Comparison of ENCODE assay signal across 8 cellular contexts in the genomic region with DNA sequence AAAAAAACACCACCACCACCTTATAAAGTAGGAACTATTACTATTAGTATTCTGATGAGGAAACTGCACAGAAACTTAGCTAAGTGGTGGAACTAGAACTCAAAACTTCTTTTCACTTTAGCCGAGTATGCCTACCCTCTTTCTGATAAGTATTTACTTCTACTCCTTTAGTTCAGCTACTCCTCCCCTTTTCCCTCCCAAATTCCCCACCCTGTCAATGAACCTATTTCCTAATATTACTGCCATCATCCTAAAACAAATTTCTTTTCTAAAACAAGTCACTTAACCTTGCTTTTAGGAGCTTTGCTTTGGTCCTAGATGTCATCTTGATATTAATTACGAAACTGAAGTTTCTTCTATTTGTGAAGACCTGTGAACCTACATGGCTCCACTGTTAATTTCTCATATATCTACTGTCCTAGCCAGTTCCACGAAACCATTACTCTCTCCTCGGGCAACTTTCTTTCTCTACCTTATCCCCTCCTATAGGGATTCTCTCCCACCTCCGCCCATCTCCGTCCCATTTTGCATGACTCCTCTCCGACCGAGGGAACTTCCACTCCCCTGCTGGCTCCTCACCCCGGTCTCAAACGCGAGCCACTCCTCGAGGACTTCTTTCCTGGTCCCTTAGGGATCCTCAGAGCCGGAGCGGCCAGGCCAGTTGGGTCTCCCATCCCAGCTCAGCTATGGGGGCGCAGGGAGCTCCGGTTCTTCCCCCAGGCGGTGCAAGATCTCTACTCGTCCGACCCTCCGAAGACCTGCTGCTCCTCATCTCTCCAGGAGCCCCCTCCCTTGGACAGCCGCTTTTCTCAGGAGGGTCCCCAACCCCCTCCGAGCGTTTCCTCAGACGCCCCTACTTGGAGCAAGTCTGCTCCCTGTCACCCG. TPM values are rescaled to one million over a fixed set of nuclear protein-coding genes. Genes with fewer than 3 reads are reported as not detected.
DNase-seq lines count a peak whose midpoint lies in the region; ATAC-seq and TF ChIP-seq lines count a peak whose summit lies in the region.

No MANE protein-coding gene starts in this region.

- ATAC-seq in activated naive CD8-positive, alpha-beta T cell treated with anti-CD3 and anti-CD28 coated beads, Interleukin-2, amount 50 U/mL, for 24 hours, result no peak
- ATAC-seq in left ventricle myocardium superior, result peak; percentile 5

- no peak for TF ChIP-seq POLR2A in prostate gland (IDR thresholded peaks at IDR 0.05)

- H3K9me3 Mint-ChIP-seq in activated naive CD8-positive, alpha-beta T cell treated with anti-CD3 and anti-CD28 coated beads, Interleukin-2, amount 50 U/mL, for 24 hours, result no peaks in the 10 kb centered on the region

- no peaks in the 10 kb centered on the region for H3K36me3 ChIP-seq in prostate gland

- H3K4me3 ChIP-seq in prostate gland, result peak overlapping the region; percentile 83 to 97

- WGBS in prostate gland, result 2% methylated on average over 25 of the region's 25 CpGs

- intact Hi-C loops in left ventricle myocardium superior (cut with micrococcal nuclease) (no loop called here), prostate gland (cut with DNase I) (no loop called here)

- peaks cover 63% of the 10 kb centered on the region for H3K4me1 Mint-ChIP-seq in activated naive CD8-positive, alpha-beta T cell treated with anti-CD3 and anti-CD28 coated beads, Interleukin-2, amount 50 U/mL, for 24 hours

- peaks cover 2% of the 10 kb centered on the region for H3K36me3 Mint-ChIP-seq in activated naive CD8-positive, alpha-beta T cell treated with anti-CD3 and anti-CD28 coated beads, Interleukin-2, amount 50 U/mL, for 24 hours (ENCODE audit: low read depth)

- H3K27ac ChIP-seq in prostate gland, result peak overlapping the region; percentile 93 to 96

- no peak for TF ChIP-seq CTCF in prostate gland (IDR thresholded peaks at IDR 0.05)

- DNase-seq in NCI-H146 (lab: John Stamatoyannopoulos, UW) (peak; percentile 11), NCI-H146 treated with DMSO at 0.1 percent for 48 hours (lab: John Stamatoyannopoulos, UW; ENCODE audit: unreplicated experiment) (no peak), NCI-H748 treated with DMSO at 0.1 percent for 48 hours (lab: John Stamatoyannopoulos, UW) (peak; percentile 8), left ventricle myocardium superior (peak; percentile 52), prostate gland (ENCODE audit: low spot score) (peak; percentile 16), RPMI8226 (no peak), HuH-7.5 (ENCODE audit: low spot score) (no peak)
- DNase-seq in activated naive CD8-positive, alpha-beta T cell treated with anti-CD3 and anti-CD28 coated beads, Interleukin-2, amount 50 U/mL, for 24 hours, result peak; percentile 24

- peaks cover 2% of the 10 kb centered on the region for H3K27me3 Mint-ChIP-seq in activated naive CD8-positive, alpha-beta T cell treated with anti-CD3 and anti-CD28 coated beads, Interleukin-2, amount 50 U/mL, for 24 hours

- H3K9me3 ChIP-seq in prostate gland, result no peaks in the 10 kb centered on the region

- peak overlapping the region; percentile 97 for H3K27ac Mint-ChIP-seq in activated naive CD8-positive, alpha-beta T cell treated with anti-CD3 and anti-CD28 coated beads, Interleukin-2, amount 50 U/mL, for 24 hours

- H3K4me1 ChIP-seq in prostate gland (replicated peaks), result peaks cover 7% of the 10 kb centered on the region

- H3K27me3 ChIP-seq in prostate gland (replicated peaks; ENCODE audit: insufficient read depth), result no peaks in the 10 kb centered on the region

- H3K4me3 Mint-ChIP-seq in activated naive CD8-positive, alpha-beta T cell treated with anti-CD3 and anti-CD28 coated beads, Interleukin-2, amount 50 U/mL, for 24 hours, result peak overlapping the region; percentile 99

RNA-seq across cellular contexts. Expression of a gene that starts 1.1 kb away (rescaled TPM):
- 41.9 TPM for total RNA-seq in left ventricle myocardium superior
- 10 to 100 TPM; 38.4 to 57.8 TPM for total RNA-seq in prostate gland

RNA-seq across cellular contexts. Expression of a gene that starts 33.4 kb away (rescaled TPM):
- total RNA-seq in left ventricle myocardium superior, result 8.1 TPM
- total RNA-seq in prostate gland, result 10 to 100 TPM; 20.9 to 62.8 TPM

Comparison
In these comparisons a context has a peak if more than half of its experiments do, and no peak if none do; other contexts are left out.
1. DNase-seq: peak in NCI-H146 (single experiment), NCI-H748 treated with DMSO at 0.1 percent for 48 hours (single experiment), activated naive CD8-positive, alpha-beta T cell treated with anti-CD3 and anti-CD28 coated beads, Interleukin-2, amount 50 U/mL, for 24 hours (single experiment), left ventricle myocardium superior (single experiment) and prostate gland (single experiment); none in NCI-H146 treated with DMSO at 0.1 percent for 48 hours (single experiment), RPMI8226 (single experiment) and HuH-7.5 (single experiment).